In the genomic region with DNA sequence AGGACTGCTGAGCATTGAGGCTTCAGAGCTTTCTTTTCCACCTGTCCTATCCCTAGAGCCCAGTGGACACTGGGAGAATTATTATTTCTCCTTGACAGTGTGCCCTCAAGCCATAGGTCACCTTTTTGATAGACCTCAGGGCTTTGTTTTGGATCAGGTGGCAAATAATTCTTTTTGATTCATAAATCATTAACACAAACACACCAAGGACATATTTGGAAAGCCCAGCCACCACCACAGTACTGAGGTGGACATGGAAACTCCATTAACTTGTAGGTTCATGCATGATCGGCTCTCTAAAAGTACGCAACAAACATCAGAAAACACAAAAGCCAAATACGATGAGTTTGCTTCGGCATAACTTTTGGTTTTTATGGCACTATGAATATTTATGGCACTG, we compare ENCODE assay signal across 25 cellular contexts. TPM values are rescaled to one million over a fixed set of nuclear protein-coding genes. Genes with fewer than 3 reads are reported as not detected.
DNase-seq lines count a peak whose midpoint lies in the region; ATAC-seq and TF ChIP-seq lines count a peak whose summit lies in the region.
"Had no signal": no experiment of that assay in that cellular context is flagged by ENCODE, and none has a peak within 500 bp of the region (broad histone marks: within the 10 kb centered on the region; RNA-seq: fewer than 3 reads in every experiment).

No MANE protein-coding gene starts in this region.

- ATAC-seq in PC-3 = no peak
- ATAC-seq: GM12878 had no signal

- no peaks in the 10 kb centered on the region for H3K9me2 ChIP-seq in PC-3 (replicated peaks; ENCODE audit: low read length)

- POLR2A ChIA-PET in PC-3 (lab: Charles Lee; ENCODE audit: unreplicated experiment) = no interaction called here

- no peak overlapping the region for H3K4me2 ChIP-seq in PC-3 (ENCODE audit: low read length)

- H3K79me2 ChIP-seq in PC-3 (ENCODE audit: low read length) = no peaks in the 10 kb centered on the region

- CTCF ChIA-PET in PC-3 (lab: Charles Lee) = no interaction called here

- TF ChIP-seq CTCF in PC-3 (conservative IDR thresholded peaks at IDR 0.05; ENCODE audit: low read depth, low read length) = no peak

- H3K9me3 ChIP-seq in endocrine pancreas (ENCODE audit: control insufficient read depth, low read length) (no peaks in the 10 kb centered on the region), PC-3 (ENCODE audit: low read length) (no peaks in the 10 kb centered on the region)
- H3K9me3 ChIP-seq: BE2C had no signal

- no peak overlapping the region for H2AFZ ChIP-seq in PC-3 (ENCODE audit: low read length)

- H3K36me3 ChIP-seq in endocrine pancreas (ENCODE audit: control insufficient read depth, insufficient read depth, low read length) = no peaks in the 10 kb centered on the region
- no peaks in the 10 kb centered on the region for H3K36me3 ChIP-seq in PC-3 (ENCODE audit: low read depth, low read length)
- H3K36me3 ChIP-seq: BE2C had no signal

- H3K9ac ChIP-seq in endocrine pancreas (ENCODE audit: control insufficient read depth, insufficient read depth, low read length) (no peak overlapping the region), PC-3 (ENCODE audit: low read length) (no peak overlapping the region)
- H3K9ac ChIP-seq: BLaER1 had no signal

- intact Hi-C loops in PC-3 (cut with micrococcal nuclease) = no loop called here

- peak overlapping the region; percentile 56 for H3K4me3 ChIP-seq in endocrine pancreas (ENCODE audit: control insufficient read depth, insufficient read depth, low read length)
- no peak overlapping the region for H3K4me3 ChIP-seq in PC-3 (ENCODE audit: low read length)
- H3K4me3 ChIP-seq: BLaER1, GM12878 had no signal

- H3K27ac ChIP-seq in PC-3 (ENCODE audit: low read length) = no peak overlapping the region
- H3K27ac ChIP-seq: BLaER1 had no signal

- no peaks in the 10 kb centered on the region for H3K27me3 ChIP-seq in endocrine pancreas (ENCODE audit: control insufficient read depth, insufficient read depth, low read length)
- H3K27me3 ChIP-seq in PC-3 (ENCODE audit: low read length) = no peaks in the 10 kb centered on the region
- H3K27me3 ChIP-seq: BLaER1 had no signal

- no peaks in the 10 kb centered on the region for H4K20me1 ChIP-seq in PC-3 (ENCODE audit: low read length)
- H4K20me1 ChIP-seq: BLaER1 had no signal

- H3K4me1 ChIP-seq in endocrine pancreas (ENCODE audit: control insufficient read depth, insufficient read depth, low read length) = no peaks in the 10 kb centered on the region
- H3K4me1 ChIP-seq in PC-3 (ENCODE audit: insufficient read depth, low read length) = no peaks in the 10 kb centered on the region
- H3K4me1 ChIP-seq: BE2C had no signal

- no TSS peak for BruUV-seq in PC-3 (replicated peaks; lab: Mats Ljungman, UMichigan)

- peak; percentile 13 for DNase-seq in renal cortical epithelial cell (ENCODE audit: low read depth)
- DNase-seq in NCI-H2029 (lab: John Stamatoyannopoulos, UW) = no peak
- DNase-seq in activated gamma-delta T cell treated with Interleukin-2 at 50 U/mL for 16 hours = no peak
- DNase-seq in PC-3 = no peak
- DNase-seq: 8988T; ACHN; BE2C; C1 segment of cervical spinal cord; CD4-positive, alpha-beta memory T cell; CD4-positive, CD25-positive, alpha-beta regulatory T cell; CD8-positive, alpha-beta memory T cell; COR-L47; DMS 273 treated with DMSO at 0.1 percent for 48 hours; DMS153; DMS53; DMS79; DND-41; EL; GDM1 had no signal

- no peaks in the 10 kb centered on the region for H3F3A ChIP-seq in PC-3 (ENCODE audit: low read length, unreplicated experiment)

RNA-seq across cellular contexts. Expression of a gene that starts 17.8 kb away (rescaled TPM):
- under 0.01 and 0.45 TPM in 2 replicates for total RNA-seq in renal cortical epithelial cell
- not detected in 2 replicates for total RNA-seq in PC-3 (2014; rRNA removed)
- total RNA-seq: A673; CD8-positive, alpha-beta memory T cell; Daoy; G401; GM12878 had no signal

RNA-seq across cellular contexts. Expression of a gene that starts 53.9 kb away (rescaled TPM):
- total RNA-seq in renal cortical epithelial cell (41.2 and 48.6 TPM in 2 replicates), PC-3 (2014; rRNA removed) (13.2 and 13.7 TPM in 2 replicates)
